ENCODE assay signal across 8 cellular contexts in the genomic region with DNA sequence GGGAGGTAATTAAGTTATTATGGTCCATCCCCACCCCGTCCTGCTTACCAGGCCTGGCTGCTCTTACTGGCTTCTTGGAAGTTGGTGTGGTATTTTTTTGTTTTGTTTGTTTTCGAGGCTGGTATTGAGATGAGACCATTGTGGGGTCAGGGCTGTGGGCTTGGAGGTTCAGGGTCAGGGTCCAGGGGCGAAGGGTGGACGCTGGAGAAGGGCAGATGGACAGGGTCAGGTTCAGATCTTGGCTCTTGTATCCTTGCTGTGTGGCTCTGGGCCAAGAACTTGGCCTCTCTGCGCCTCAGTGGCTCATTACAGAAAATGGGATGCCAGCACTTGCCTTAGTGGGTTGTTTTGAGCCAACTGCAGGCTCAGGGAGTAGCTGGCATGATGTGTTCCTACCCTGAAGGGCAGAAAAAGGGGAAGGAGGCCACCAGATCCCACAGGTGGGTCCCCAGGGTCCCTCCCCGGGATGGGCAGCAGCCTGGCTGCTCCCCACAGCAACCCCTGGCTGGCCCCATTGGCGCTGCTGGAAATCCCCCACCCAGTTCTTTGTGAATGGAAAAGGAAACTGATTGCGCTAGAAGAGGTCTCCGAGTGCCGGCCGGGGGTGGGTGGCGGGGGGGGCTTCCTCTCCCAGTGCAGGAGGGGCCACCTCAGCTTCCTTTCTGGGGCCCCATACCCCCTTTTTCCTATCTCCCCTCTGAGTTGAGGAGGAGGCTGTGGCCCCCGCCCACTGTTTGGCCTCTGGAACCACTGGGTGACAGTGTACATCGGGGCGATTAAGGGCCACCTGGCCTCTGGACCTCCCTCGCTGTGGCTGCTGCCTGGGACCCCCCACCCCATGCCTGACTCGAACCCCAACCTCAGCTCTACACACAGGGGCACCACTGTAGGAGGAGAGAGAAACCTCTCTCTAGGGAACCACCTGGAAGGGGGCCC. TPM values are rescaled to one million over a fixed set of nuclear protein-coding genes. Genes with fewer than 3 reads are reported as not detected.
A peak's percentile ranks its signal among the peaks of the same experiment; 100 is the strongest.
DNase-seq lines count a peak whose midpoint lies in the region; ATAC-seq lines count a peak whose summit lies in the region.

No MANE protein-coding gene starts in this region.

- intact Hi-C loops in right cardiac atrium (cut with DNase I): no loop called here

- 30% methylated on average over 17 of the region's 17 CpGs for WGBS in right cardiac atrium

- H3K4me3 ChIP-seq in right cardiac atrium (ENCODE audit: low read length): no peak overlapping the region

- H3K27ac ChIP-seq in right cardiac atrium (ENCODE audit: low read length): peak overlapping the region; percentile 46

- no peaks in the 10 kb centered on the region for H3K27me3 ChIP-seq in right cardiac atrium (ENCODE audit: control insufficient read depth, insufficient read depth)

- DNase-seq in activated T-cell treated with anti-CD3 and anti-CD28 coated beads for 1 hour (ENCODE audit: low read depth) (peak; percentile 48), right cardiac atrium (peak in 2 of 3 donors; percentile 70 to 72), NCI-H1694 (lab: John Stamatoyannopoulos, UW) (no peak), NCI-H2227 (lab: John Stamatoyannopoulos, UW; ENCODE audit: unreplicated experiment) (no peak), NCI-H69 (lab: John Stamatoyannopoulos, UW) (no peak)
- peak; percentile 42 for DNase-seq in stimulated activated CD8-positive, alpha-beta memory T cell treated with anti-CD3 and anti-CD28 coated beads, Interleukin-7, amount 100 ng/mL, for 24 hours (ENCODE audit: low read depth)

- ATAC-seq in HG02970 (IDR thresholded peaks at IDR 0.05; ENCODE audit: low FRiP score, unreplicated experiment) (peak; percentile 37), right cardiac atrium (peak; percentile 14 to 19), GM19452 (IDR thresholded peaks at IDR 0.05; ENCODE audit: unreplicated experiment) (no peak)

- peaks cover 14% of the 10 kb centered on the region for H3K4me1 ChIP-seq in right cardiac atrium (ENCODE audit: control insufficient read depth, insufficient read depth, low read length)

- no peaks in the 10 kb centered on the region for H3K9me3 ChIP-seq in right cardiac atrium (ENCODE audit: control insufficient read depth, low read length)

RNA-seq across cellular contexts. Expression of a gene that starts 25.0 kb away (rescaled TPM):
- total RNA-seq in right cardiac atrium: 10 to 100 TPM; 24.9 to 31.2 (median 29.2) TPM
- polyA plus RNA-seq in right cardiac atrium: 10.3 TPM

Comparison
In these comparisons a context has a peak if more than half of its experiments do, and no peak if none do; other contexts are left out.
1. DNase-seq: peak in activated T-cell treated with anti-CD3 and anti-CD28 coated beads for 1 hour (single experiment), right cardiac atrium (2 of 3) and stimulated activated CD8-positive, alpha-beta memory T cell treated with anti-CD3 and anti-CD28 coated beads, Interleukin-7, amount 100 ng/mL, for 24 hours (single experiment); none in NCI-H1694 (single experiment), NCI-H2227 (single experiment) and NCI-H69 (single experiment).